8 cellular contexts compared by ENCODE assay signal in the genomic region with DNA sequence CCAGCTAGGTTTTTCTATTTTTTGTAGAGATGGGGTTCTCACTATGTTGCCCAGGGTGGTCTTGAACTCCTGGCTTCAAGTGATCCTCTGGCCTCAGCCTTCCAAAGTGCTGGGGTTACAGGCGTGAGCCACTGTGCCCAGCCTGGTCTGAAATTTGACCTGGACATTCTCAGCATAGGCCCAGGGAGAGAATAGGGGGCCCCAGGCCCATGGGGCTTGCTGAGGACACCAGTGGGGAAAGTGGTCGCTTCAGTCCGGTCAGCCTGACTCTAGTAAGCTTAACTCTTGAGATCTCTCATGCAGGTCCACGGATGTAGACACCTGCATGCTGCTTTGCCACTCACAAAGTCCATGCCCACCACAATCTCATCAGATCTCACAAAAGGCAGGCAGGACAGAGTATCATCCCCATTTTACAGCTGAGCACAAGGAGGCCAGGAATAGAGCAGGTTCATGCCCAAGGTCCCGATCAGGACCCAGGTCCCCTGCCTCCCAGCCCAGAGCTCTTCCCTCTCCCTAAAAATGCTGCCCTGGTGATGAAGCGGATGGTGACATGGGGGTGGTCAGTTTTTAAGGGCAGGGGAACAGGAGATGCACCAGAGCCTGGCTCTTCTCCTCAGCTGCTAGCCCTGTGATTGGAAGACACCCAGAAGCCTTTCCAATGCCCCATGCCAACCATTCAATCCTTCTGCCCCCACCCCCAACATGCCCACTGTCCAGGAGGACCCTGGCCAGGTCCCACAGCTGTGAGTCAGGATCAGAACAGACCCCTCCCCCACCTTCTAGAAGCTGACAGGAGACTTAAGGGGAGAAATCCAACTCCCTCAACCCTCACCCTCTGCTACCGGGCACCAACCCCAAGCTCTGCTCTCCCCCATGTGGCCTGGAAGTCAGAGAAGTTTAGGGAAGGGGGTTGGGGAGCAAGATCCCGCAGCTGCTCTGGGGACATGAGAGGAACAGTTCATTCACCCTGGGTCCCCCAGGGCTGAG. TPM values are rescaled to one million over a fixed set of nuclear protein-coding genes. Genes with fewer than 3 reads are reported as not detected.
A peak's percentile ranks its signal among the peaks of the same experiment; 100 is the strongest.
DNase-seq lines count a peak whose midpoint lies in the region; ATAC-seq and TF ChIP-seq lines count a peak whose summit lies in the region.

No MANE protein-coding gene starts in this region.

- TF ChIP-seq POLR2A in prostate gland (IDR thresholded peaks at IDR 0.05) = no peak

- peak; percentile 37 to 51 for DNase-seq in SJCRH30
- DNase-seq in fibroblast of mammary gland (ENCODE audit: low read depth) = peak; percentile 50
- DNase-seq in prostate gland (ENCODE audit: low spot score) = no peak
- DNase-seq in GM13976 (ENCODE audit: low spot score) = no peak
- no peak for DNase-seq in HuH-7 (ENCODE audit: low spot score)

- peak overlapping the region; percentile 85; the same call in 1 of the 2 replicates for H3K9ac ChIP-seq in ES-I3 (ENCODE audit: low read depth, low read length)

- H3K27me3 ChIP-seq in SJCRH30 (no peaks in the 10 kb centered on the region), prostate gland (replicated peaks; ENCODE audit: insufficient read depth) (no peaks in the 10 kb centered on the region)

- intact Hi-C loops in prostate gland (cut with DNase I) = no loop called here

- peaks cover 39% of the 10 kb centered on the region for H3K4me1 ChIP-seq in ES-I3 (ENCODE audit: insufficient read depth, low read length)
- peaks cover 50% of the 10 kb centered on the region for H3K4me1 ChIP-seq in SJCRH30
- H3K4me1 ChIP-seq in prostate gland (replicated peaks) = no peaks in the 10 kb centered on the region

- TF ChIP-seq CTCF in fibroblast of mammary gland (conservative IDR thresholded peaks at IDR 0.05; ENCODE audit: control insufficient read depth, insufficient read depth, low read depth, low read length) = no peak
- TF ChIP-seq CTCF in prostate gland (IDR thresholded peaks at IDR 0.05) = no peak
- no peak for TF ChIP-seq CTCF in GM13976 (IDR thresholded peaks at IDR 0.05; ENCODE audit: borderline replicate concordance, control extremely low read depth, extremely low read depth, insufficient read depth, missing control alignments)

- in situ Hi-C loops in GM13976 (cut with MboI; ENCODE audit: low sequenced_read_pairs, unreplicated experiment) = no loop called here

- ATAC-seq in HG02571 (IDR thresholded peaks at IDR 0.05; ENCODE audit: unreplicated experiment) (no peak), HG02870 (IDR thresholded peaks at IDR 0.05; ENCODE audit: unreplicated experiment) (no peak)

- 71% methylated on average over 8 of the region's 8 CpGs for WGBS in prostate gland

- H3K36me3 ChIP-seq in ES-I3 (ENCODE audit: insufficient read depth, low read length) (0 out of 2 replicates have a peak, but pooled peaks cover 4% of the 10 kb centered on the region), SJCRH30 (peaks cover 3% of the 10 kb centered on the region), prostate gland (no peaks in the 10 kb centered on the region)

- H3K27ac ChIP-seq in SJCRH30 (peak overlapping the region; percentile 12; the same call in 1 of the 2 replicates), prostate gland (peak overlapping the region; percentile 64 to 71)

- H3K4me3 ChIP-seq in SJCRH30 (peak overlapping the region; percentile 71), fibroblast of mammary gland (ENCODE audit: control insufficient read depth, low read depth, low read length) (peak overlapping the region; percentile 92), prostate gland (peak overlapping the region; percentile 57 to 61)

- no peaks in the 10 kb centered on the region for H3K9me3 ChIP-seq in ES-I3 (ENCODE audit: control insufficient read depth, insufficient read depth, low read length)
- no peaks in the 10 kb centered on the region for H3K9me3 ChIP-seq in SJCRH30 (replicated peaks)
- H3K9me3 ChIP-seq in prostate gland = no peaks in the 10 kb centered on the region

RNA-seq across cellular contexts. Expression of gene FHL3, which starts 1.8 kb away (rescaled TPM):
- total RNA-seq in SJCRH30 (2014; rRNA removed; shearing (Covaris generic)) = 17.6 and 20.6 TPM in 2 replicates
- 10 to 100 TPM; 14.2 to 40.6 TPM for total RNA-seq in prostate gland

RNA-seq across cellular contexts. Expression of gene UTP11, which starts 9.0 kb away (rescaled TPM):
- 125 and 128 TPM in 2 replicates for total RNA-seq in SJCRH30 (2014; rRNA removed; shearing (Covaris generic))
- total RNA-seq in prostate gland = 10 to 100 TPM; 26.9 to 36.5 TPM

RNA-seq across cellular contexts. Expression of gene SF3A3, which starts 13.7 kb away (rescaled TPM):
- total RNA-seq in SJCRH30 (2014; rRNA removed; shearing (Covaris generic)) = 187 and 190 TPM in 2 replicates
- total RNA-seq in prostate gland = 10 to 100 TPM; 55.8 to 68.0 TPM

RNA-seq across cellular contexts. Expression of gene POU3F1, which starts 43.0 kb away (rescaled TPM):
- 1.6 and 1.7 TPM in 2 replicates for total RNA-seq in SJCRH30 (2014; rRNA removed; shearing (Covaris generic))
- total RNA-seq in prostate gland = 1 to 10 TPM in 1 of 2 donors, under 1 TPM in 1; 0.09 to 3.4 TPM

RNA-seq across cellular contexts. Expression of gene INPP5B, which starts 56.7 kb away (rescaled TPM):
- total RNA-seq in SJCRH30 (2014; rRNA removed; shearing (Covaris generic)) = 16.9 and 21.1 TPM in 2 replicates
- total RNA-seq in prostate gland = 10 to 100 TPM; 12.8 to 20.8 TPM

Comparison
In these comparisons a context has a peak if more than half of its experiments do, and no peak if none do; other contexts are left out.
1. DNase-seq: peak in SJCRH30 (2 of 2) and fibroblast of mammary gland (single experiment); none in prostate gland (single experiment), GM13976 (single experiment) and HuH-7 (single experiment).
2. Peak in every context shown above with its lines, with median percentiles within 50 percentile points of each other: H3K4me3 ChIP-seq.